26 cellular contexts compared by ENCODE assay signal in genomic region chr12:1170411-1170810, GRCh38.
DNase-seq lines count a peak whose midpoint lies in the region; ATAC-seq and TF ChIP-seq lines count a peak whose summit lies in the region.
"Had no signal": no experiment of that assay in that cellular context is flagged by ENCODE, and none has a peak within 500 bp of the region (broad histone marks: within the 10 kb centered on the region; RNA-seq: fewer than 3 reads in every experiment).

No MANE protein-coding gene starts in this region.

- no peaks in the 10 kb centered on the region for H3K79me2 ChIP-seq in trophoblast cell (ENCODE audit: control insufficient read depth, insufficient read depth, low read length, poor library complexity)

- no peak overlapping the region for H4K8ac ChIP-seq in trophoblast cell (ENCODE audit: low read depth, low read length)

- peaks cover 29% of the 10 kb centered on the region for H3K36me3 Mint-ChIP-seq in type B pancreatic cell

- peaks cover 34% of the 10 kb centered on the region for H3K4me1 ChIP-seq in cardiac muscle cell (ENCODE audit: low read depth)
- H3K4me1 ChIP-seq in trophoblast cell (ENCODE audit: control insufficient read depth in 1 of 2, insufficient read depth in 2 of 2, low read length in 2 of 2), result no peaks in the 10 kb centered on the region

- H3K9me3 ChIP-seq in cardiac muscle cell (ENCODE audit: low read depth), result no peaks in the 10 kb centered on the region
- no peaks in the 10 kb centered on the region for H3K9me3 ChIP-seq in trophoblast cell (ENCODE audit: insufficient read depth, low read depth, low read length)
- H3K9me3 ChIP-seq: SJCRH30 had no signal

- H3K27ac Mint-ChIP-seq in type B pancreatic cell, result no peak overlapping the region
- H3K27ac Mint-ChIP-seq: CD4-positive, alpha-beta memory T cell; GM23338; H9; IgD-negative memory B cell; T-helper 17 cell had no signal

- no peak overlapping the region for H2BK120ac ChIP-seq in trophoblast cell (ENCODE audit: insufficient read depth, low read length, poor library complexity)

- no peak overlapping the region for H2AFZ ChIP-seq in trophoblast cell (ENCODE audit: insufficient read depth, low read length, poor library complexity)
- H2AFZ ChIP-seq: GM23338 had no signal

- H3K18ac ChIP-seq in trophoblast cell (ENCODE audit: low read length), result no peak overlapping the region

- WGBS in trophoblast cell (ENCODE audit: extremely low coverage, insufficient coverage, insufficient read length), result no CpG with 5 or more reads among the region's 3 CpGs

- H3K9ac ChIP-seq in trophoblast cell (ENCODE audit: low read length), result no peak overlapping the region

- TF ChIP-seq CTCF in cardiac muscle cell (IDR thresholded peaks at IDR 0.05; ENCODE audit: low read depth, low read length) (no peak), type B pancreatic cell (conservative IDR thresholded peaks at IDR 0.05) (no peak)

- no peak overlapping the region for H3K4me3 ChIP-seq in cardiac muscle cell
- no peak overlapping the region for H3K4me3 ChIP-seq in trophoblast cell (ENCODE audit: low read depth, low read length)
- H3K4me3 ChIP-seq: GM23338, SJCRH30 had no signal

- peak overlapping the region; percentile 90 for H3K27ac ChIP-seq in cardiac muscle cell
- no peak overlapping the region for H3K27ac ChIP-seq in trophoblast cell (ENCODE audit: low read depth, low read length)

- no peak overlapping the region for H2AK5ac ChIP-seq in trophoblast cell (ENCODE audit: low read length)

- no peak overlapping the region for H3K23ac ChIP-seq in trophoblast cell (ENCODE audit: low read length)

- no peaks in the 10 kb centered on the region for H3K79me1 ChIP-seq in trophoblast cell (ENCODE audit: low read length)

- ATAC-seq in left ventricle myocardium superior, result no peak
- ATAC-seq: GM23338, PC-3, Right ventricle myocardium inferior, SK-N-SH treated with all-trans-retinoic acid at 6 μM for 48 hours, T-helper 17 cell had no signal

- H3K9me3 Mint-ChIP-seq in type B pancreatic cell, result no peaks in the 10 kb centered on the region
- H3K9me3 Mint-ChIP-seq: CD4-positive, alpha-beta memory T cell; GM23338; H9; IgD-negative memory B cell had no signal

- H3K4me2 ChIP-seq in trophoblast cell (ENCODE audit: low read length), result no peak overlapping the region
- H3K4me2 ChIP-seq: GM23338 had no signal

- H3K4me1 Mint-ChIP-seq in type B pancreatic cell (ENCODE audit: unreplicated experiment), result peaks cover 11% of the 10 kb centered on the region

- no peak overlapping the region for H3K4ac ChIP-seq in trophoblast cell (ENCODE audit: low read depth, low read length)

- DNase-seq in cardiac muscle cell (ENCODE audit: low read depth in 1 of 2, low spot score in 1 of 2) (no peak), left ventricle myocardium superior (no peak), NCI-H146 (lab: John Stamatoyannopoulos, UW) (peak; percentile 85), NCI-H748 treated with DMSO at 0.1 percent for 48 hours (lab: John Stamatoyannopoulos, UW) (peak; percentile 39), type B pancreatic cell (ENCODE audit: extremely low spot score, unreplicated experiment) (no peak), trophoblast cell (no peak)
- DNase-seq in stimulated activated CD4-positive, alpha-beta T cell treated with anti-CD3 and anti-CD28 coated beads, Interleukin-4, amount 100 ng/mL, for 24 hours, result no peak
- DNase-seq: C1 segment of cervical spinal cord; CD4-positive, alpha-beta memory T cell; COR-L47; DMS79 treated with DMSO at 0.1 percent for 48 hours; GF-D8; H9; Karpas-422; NCI-H1092 treated with DMSO at 0.1 percent for 48 hours; NCI-H1694; NCI-H2029 treated with DMSO at 0.1 percent for 48 hours; NCI-H345; NCI-H524; PC-3; T-helper 17 cell had no signal

- peak overlapping the region; percentile 14 for H3K4me3 Mint-ChIP-seq in type B pancreatic cell
- H3K4me3 Mint-ChIP-seq: CD4-positive, alpha-beta memory T cell; GM23338; H9; IgD-negative memory B cell; T-helper 17 cell had no signal

- H3K14ac ChIP-seq in trophoblast cell (ENCODE audit: low read length), result no peak overlapping the region

- H2BK5ac ChIP-seq in trophoblast cell (ENCODE audit: low read depth, low read length, poor library complexity), result no peak overlapping the region

- H3K27me3 Mint-ChIP-seq in type B pancreatic cell, result no peaks in the 10 kb centered on the region
- H3K27me3 Mint-ChIP-seq: CD4-positive, alpha-beta memory T cell; IgD-negative memory B cell; T-helper 17 cell had no signal

- intact Hi-C loops in left ventricle myocardium superior (cut with micrococcal nuclease), result no loop called here

- H3K36me3 ChIP-seq in cardiac muscle cell, result no peaks in the 10 kb centered on the region
- H3K36me3 ChIP-seq in trophoblast cell (ENCODE audit: control insufficient read depth in 1 of 2, insufficient read depth in 2 of 2, low read length in 2 of 2), result peaks cover 0 to 6% of the 10 kb centered on the region in 2 experiments

- no peak overlapping the region for H4K91ac ChIP-seq in trophoblast cell (ENCODE audit: low read depth, low read length)

- H3K27me3 ChIP-seq in cardiac muscle cell (no peaks in the 10 kb centered on the region), trophoblast cell (ENCODE audit: insufficient read depth, low read length) (no peaks in the 10 kb centered on the region)
- H3K27me3 ChIP-seq: SJCRH30 had no signal

- no peak overlapping the region for H4K12ac ChIP-seq in trophoblast cell (ENCODE audit: low read depth, low read length)

- no peak overlapping the region for H2BK12ac ChIP-seq in trophoblast cell (ENCODE audit: low read length)

Comparison
In these comparisons a context has a peak if more than half of its experiments do, and no peak if none do; other contexts are left out.
1. DNase-seq: peak in NCI-H146 (single experiment) and NCI-H748 treated with DMSO at 0.1 percent for 48 hours (single experiment); none in cardiac muscle cell (0 of 2), left ventricle myocardium superior (single experiment), type B pancreatic cell (single experiment), stimulated activated CD4-positive, alpha-beta T cell treated with anti-CD3 and anti-CD28 coated beads, Interleukin-4, amount 100 ng/mL, for 24 hours (single experiment) and trophoblast cell (0 of 2).